In the genomic region with DNA sequence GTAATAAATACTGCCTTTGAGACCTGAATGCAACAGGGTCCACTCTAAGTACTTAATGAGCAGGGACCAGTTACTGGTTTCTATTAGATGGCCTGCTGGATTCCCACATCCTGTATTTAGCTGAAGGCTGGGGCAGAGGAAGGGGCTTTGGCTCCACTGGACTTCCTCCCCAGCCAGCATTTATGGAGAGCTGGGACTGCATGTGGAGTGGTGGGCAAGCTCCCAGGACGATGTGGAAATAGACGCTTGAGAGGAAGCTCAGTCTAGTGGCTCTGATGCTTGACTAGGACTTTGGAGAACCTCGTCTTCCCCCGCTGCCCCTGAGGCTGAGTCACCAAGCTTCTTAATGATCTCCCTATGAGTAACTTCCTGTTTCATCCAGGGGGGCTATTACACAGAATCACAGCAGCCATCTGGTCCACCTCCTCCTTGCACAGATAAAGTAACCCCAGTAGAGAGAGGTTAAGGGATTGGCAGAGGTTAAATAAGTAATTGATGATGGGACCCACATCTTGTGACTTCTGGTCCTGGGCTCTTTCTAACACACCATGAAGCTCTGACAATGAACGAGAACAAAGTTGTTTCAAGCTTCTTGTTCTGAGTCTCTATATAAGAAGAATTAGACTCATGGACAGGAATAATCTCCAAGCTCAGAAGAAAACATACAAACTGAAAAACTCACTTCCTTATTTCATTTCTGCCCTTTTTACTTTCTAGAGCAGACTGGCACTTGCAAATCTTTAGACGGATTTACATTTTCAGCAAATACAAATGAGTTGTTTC, we compare ENCODE assay signal across 1 cellular context.
TF ChIP-seq lines count a peak whose summit lies in the region.

No MANE protein-coding gene starts in this region.

TF ChIP-seq in K562, 482 proteins besides CTCF, POLR2A, EP300 and RAD21 (continued from another document and continues in another):
- TF ChIP-seq, protein P1, sequence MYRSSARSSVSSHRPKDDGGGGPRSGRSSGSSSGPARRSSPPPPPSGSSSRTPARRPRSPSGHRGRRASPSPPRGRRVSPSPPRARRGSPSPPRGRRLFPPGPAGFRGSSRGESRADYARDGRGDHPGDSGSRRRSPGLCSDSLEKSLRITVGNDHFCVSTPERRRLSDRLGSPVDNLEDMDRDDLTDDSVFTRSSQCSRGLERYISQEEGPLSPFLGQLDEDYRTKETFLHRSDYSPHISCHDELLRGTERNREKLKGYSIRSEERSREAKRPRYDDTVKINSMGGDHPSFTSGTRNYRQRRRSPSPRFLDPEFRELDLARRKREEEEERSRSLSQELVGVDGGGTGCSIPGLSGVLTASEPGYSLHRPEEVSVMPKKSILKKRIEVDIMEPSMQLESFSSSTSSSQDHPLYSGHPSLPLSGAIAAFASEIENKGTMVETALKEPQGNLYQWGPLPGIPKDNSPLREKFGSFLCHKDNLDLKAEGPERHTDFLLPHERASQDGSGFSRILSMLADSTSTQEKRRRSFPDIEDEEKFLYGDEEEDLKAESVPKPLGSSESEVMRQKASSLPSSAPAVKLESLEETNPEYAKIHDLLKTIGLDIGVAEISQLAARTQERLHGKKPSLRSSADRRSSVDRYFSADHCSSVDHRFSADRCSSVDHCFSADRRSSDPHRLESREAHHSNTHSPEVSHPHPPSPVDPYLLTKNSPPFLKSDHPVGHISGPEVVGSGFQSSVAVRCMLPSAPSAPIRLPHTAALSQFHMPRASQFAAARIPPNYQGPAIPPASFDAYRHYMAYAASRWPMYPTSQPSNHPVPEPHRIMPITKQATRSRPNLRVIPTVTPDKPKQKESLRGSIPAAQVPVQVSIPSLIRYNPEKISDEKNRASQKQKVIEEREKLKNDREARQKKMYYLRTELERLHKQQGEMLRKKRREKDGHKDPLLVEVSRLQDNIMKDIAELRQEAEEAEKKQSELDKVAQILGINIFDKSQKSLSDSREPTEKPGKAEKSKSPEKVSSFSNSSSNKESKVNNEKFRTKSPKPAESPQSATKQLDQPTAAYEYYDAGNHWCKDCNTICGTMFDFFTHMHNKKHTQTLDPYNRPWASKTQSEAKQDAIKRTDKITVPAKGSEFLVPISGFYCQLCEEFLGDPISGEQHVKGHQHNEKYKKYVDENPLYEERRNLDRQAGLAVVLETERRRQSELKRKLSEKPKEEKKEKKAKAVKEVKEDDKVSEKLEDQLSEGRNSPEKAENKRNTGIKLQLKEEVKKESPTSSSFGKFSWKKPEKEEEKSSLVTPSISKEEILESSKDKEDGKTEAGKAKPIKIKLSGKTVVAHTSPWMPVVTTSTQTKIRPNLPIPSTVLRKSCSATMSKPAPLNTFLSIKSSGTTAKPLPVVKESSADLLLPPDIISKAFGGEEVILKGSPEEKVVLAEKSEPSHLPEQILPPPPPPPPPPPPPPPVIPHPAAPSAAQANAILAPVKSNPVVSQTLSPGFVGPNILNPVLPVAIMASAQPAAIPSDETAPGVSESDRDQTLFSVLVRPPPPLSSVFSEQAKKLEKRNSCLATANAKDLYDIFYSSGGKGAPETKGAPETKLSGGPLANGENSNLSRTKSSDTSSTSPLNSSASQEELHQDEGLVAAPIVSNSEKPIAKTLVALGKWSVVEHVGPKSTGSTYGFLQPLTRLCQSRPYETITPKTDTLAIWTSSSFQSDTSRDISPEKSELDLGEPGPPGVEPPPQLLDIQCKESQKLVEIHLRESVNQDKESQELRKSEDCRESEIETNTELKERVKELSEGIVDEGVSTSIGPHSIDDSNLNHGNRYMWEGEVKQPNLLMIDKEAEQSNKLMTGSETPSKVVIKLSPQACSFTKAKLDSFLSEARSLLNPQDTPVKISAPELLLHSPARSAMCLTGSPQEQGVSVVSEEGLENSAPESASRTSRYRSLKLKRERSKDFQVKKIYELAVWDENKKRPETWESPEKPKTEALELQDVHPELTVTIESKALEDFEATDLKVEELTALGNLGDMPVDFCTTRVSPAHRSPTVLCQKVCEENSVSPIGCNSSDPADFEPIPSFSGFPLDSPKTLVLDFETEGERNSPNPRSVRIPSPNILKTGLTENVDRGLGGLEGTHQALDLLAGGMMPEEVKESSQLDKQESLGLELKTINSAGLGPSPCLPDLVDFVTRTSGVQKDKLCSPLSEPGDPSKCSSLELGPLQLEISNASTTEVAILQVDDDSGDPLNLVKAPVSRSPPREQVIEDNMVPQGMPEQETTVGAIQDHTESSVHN (IDR thresholded peaks at IDR 0.05; ENCODE audit: borderline replicate concordance in 1 of 2, low read depth in 1 of 2) = no peak
- TF ChIP-seq PTBP1 (IDR thresholded peaks at IDR 0.05; ENCODE audit: low read depth, low read length) = no peak
- no peak for TF ChIP-seq KAT7 (CRISPR knock-in tag; IDR thresholded peaks at IDR 0.05; ENCODE audit: borderline replicate concordance)
- no peak for TF ChIP-seq KLF16 (IDR thresholded peaks at IDR 0.05)
- TF ChIP-seq ETV1 (tag; conservative IDR thresholded peaks at IDR 0.05; ENCODE audit: low read depth) = 0 out of 2 replicates have a peak, but pooled peaks have one; percentile 12
- no peak for TF ChIP-seq SRSF1 (IDR thresholded peaks at IDR 0.05; ENCODE audit: low read depth, low read length)
- no peak for TF ChIP-seq ZNF263 (CRISPR knock-in tag; IDR thresholded peaks at IDR 0.05; ENCODE audit: borderline replicate concordance)
- TF ChIP-seq, protein P2, sequence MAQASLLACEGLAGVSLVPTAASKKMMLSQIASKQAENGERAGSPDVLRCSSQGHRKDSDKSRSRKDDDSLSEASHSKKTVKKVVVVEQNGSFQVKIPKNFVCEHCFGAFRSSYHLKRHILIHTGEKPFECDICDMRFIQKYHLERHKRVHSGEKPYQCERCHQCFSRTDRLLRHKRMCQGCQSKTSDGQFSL (CRISPR knock-in tag; IDR thresholded peaks at IDR 0.05) = no peak
- TF ChIP-seq, protein P2 (tag; IDR thresholded peaks at IDR 0.05) = no peak
- TF ChIP-seq, protein P3, sequence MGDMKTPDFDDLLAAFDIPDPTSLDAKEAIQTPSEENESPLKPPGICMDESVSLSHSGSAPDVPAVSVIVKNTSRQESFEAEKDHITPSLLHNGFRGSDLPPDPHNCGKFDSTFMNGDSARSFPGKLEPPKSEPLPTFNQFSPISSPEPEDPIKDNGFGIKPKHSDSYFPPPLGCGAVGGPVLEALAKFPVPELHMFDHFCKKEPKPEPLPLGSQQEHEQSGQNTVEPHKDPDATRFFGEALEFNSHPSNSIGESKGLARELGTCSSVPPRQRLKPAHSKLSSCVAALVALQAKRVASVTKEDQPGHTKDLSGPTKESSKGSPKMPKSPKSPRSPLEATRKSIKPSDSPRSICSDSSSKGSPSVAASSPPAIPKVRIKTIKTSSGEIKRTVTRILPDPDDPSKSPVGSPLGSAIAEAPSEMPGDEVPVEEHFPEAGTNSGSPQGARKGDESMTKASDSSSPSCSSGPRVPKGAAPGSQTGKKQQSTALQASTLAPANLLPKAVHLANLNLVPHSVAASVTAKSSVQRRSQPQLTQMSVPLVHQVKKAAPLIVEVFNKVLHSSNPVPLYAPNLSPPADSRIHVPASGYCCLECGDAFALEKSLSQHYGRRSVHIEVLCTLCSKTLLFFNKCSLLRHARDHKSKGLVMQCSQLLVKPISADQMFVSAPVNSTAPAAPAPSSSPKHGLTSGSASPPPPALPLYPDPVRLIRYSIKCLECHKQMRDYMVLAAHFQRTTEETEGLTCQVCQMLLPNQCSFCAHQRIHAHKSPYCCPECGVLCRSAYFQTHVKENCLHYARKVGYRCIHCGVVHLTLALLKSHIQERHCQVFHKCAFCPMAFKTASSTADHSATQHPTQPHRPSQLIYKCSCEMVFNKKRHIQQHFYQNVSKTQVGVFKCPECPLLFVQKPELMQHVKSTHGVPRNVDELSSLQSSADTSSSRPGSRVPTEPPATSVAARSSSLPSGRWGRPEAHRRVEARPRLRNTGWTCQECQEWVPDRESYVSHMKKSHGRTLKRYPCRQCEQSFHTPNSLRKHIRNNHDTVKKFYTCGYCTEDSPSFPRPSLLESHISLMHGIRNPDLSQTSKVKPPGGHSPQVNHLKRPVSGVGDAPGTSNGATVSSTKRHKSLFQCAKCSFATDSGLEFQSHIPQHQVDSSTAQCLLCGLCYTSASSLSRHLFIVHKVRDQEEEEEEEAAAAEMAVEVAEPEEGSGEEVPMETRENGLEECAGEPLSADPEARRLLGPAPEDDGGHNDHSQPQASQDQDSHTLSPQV (IDR thresholded peaks at IDR 0.05) = no peak
- no peak for TF ChIP-seq BACH1 (tag; IDR thresholded peaks at IDR 0.05)
- TF ChIP-seq EHMT2 (IDR thresholded peaks at IDR 0.05) = 0 out of 2 replicates have a peak, but pooled peaks have one; percentile 22
- TF ChIP-seq GATAD2A (IDR thresholded peaks at IDR 0.05) = no peak
- no peak for TF ChIP-seq EZH2 (IDR thresholded peaks at IDR 0.05; ENCODE audit: borderline replicate concordance, low read depth, low read length)
- TF ChIP-seq ZNF24 (IDR thresholded peaks at IDR 0.05) = no peak
- peak; percentile 61 for TF ChIP-seq CREM (IDR thresholded peaks at IDR 0.05; ENCODE audit: low read depth)
- TF ChIP-seq, protein P4, sequence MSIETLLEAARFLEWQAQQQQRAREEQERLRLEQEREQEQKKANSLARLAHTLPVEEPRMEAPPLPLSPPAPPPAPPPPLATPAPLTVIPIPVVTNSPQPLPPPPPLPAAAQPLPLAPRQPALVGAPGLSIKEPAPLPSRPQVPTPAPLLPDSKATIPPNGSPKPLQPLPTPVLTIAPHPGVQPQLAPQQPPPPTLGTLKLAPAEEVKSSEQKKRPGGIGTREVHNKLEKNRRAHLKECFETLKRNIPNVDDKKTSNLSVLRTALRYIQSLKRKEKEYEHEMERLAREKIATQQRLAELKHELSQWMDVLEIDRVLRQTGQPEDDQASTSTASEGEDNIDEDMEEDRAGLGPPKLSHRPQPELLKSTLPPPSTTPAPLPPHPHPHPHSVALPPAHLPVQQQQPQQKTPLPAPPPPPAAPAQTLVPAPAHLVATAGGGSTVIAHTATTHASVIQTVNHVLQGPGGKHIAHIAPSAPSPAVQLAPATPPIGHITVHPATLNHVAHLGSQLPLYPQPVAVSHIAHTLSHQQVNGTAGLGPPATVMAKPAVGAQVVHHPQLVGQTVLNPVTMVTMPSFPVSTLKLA (conservative IDR thresholded peaks at IDR 0.05) = no peak
- peak; percentile 31; the same call in 1 of the 2 replicates for TF ChIP-seq MEF2A (IDR thresholded peaks at IDR 0.05; ENCODE audit: control insufficient read depth, low read depth, low read length)
- TF ChIP-seq, protein P5, sequence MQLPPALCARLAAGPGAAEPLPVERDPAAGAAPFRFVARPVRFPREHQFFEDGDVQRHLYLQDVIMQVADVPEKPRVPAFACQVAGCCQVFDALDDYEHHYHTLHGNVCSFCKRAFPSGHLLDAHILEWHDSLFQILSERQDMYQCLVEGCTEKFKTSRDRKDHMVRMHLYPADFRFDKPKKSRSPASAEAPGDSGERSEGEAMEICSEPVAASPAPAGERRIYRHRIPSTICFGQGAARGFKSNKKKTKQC (CRISPR knock-in tag; IDR thresholded peaks at IDR 0.05) = no peak
- 0 out of 2 replicates have a peak, but pooled peaks have one; percentile 40 for TF ChIP-seq ZBTB7A (IDR thresholded peaks at IDR 0.05; ENCODE audit: borderline replicate concordance, control insufficient read depth, low read depth, low read length)
- TF ChIP-seq, protein P6, sequence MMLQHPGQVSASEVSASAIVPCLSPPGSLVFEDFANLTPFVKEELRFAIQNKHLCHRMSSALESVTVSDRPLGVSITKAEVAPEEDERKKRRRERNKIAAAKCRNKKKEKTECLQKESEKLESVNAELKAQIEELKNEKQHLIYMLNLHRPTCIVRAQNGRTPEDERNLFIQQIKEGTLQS (IDR thresholded peaks at IDR 0.05) = peak; percentile 87
- TF ChIP-seq, protein P6 (CRISPR knock-in tag; conservative IDR thresholded peaks at IDR 0.05) = no peak
- no peak for TF ChIP-seq CHD1 (IDR thresholded peaks at IDR 0.05; ENCODE audit: low read length)
- TF ChIP-seq, protein P7, sequence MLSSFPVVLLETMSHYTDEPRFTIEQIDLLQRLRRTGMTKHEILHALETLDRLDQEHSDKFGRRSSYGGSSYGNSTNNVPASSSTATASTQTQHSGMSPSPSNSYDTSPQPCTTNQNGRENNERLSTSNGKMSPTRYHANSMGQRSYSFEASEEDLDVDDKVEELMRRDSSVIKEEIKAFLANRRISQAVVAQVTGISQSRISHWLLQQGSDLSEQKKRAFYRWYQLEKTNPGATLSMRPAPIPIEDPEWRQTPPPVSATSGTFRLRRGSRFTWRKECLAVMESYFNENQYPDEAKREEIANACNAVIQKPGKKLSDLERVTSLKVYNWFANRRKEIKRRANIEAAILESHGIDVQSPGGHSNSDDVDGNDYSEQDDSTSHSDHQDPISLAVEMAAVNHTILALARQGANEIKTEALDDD (IDR thresholded peaks at IDR 0.05) = no peak
- no peak for TF ChIP-seq NR2C2 (CRISPR knock-in tag; IDR thresholded peaks at IDR 0.05)
- TF ChIP-seq NR2C2 (tag; IDR thresholded peaks at IDR 0.05) = no peak
- TF ChIP-seq ZNF316 (IDR thresholded peaks at IDR 0.05) = no peak
- TF ChIP-seq CBX3 (IDR thresholded peaks at IDR 0.05; ENCODE audit: borderline replicate concordance in 1 of 2, low read length in 2 of 2) = no peak
- no peak for TF ChIP-seq SIRT6 (IDR thresholded peaks at IDR 0.05; ENCODE audit: low read depth, low read length)
- no peak for TF ChIP-seq FIP1L1 (IDR thresholded peaks at IDR 0.05; ENCODE audit: low read depth, low read length, poor library complexity, severe bottlenecking)
- TF ChIP-seq PHB2 (IDR thresholded peaks at IDR 0.05; ENCODE audit: low read depth) = no peak
- no peak for TF ChIP-seq BRD9 (IDR thresholded peaks at IDR 0.05; ENCODE audit: low read depth, partially characterized antibody)
- no peak for TF ChIP-seq ZNF41 (CRISPR knock-in tag; conservative IDR thresholded peaks at IDR 0.05)
- TF ChIP-seq KDM1A (IDR thresholded peaks at IDR 0.05) = peak; percentile 91 to 95
- TF ChIP-seq, protein P8, sequence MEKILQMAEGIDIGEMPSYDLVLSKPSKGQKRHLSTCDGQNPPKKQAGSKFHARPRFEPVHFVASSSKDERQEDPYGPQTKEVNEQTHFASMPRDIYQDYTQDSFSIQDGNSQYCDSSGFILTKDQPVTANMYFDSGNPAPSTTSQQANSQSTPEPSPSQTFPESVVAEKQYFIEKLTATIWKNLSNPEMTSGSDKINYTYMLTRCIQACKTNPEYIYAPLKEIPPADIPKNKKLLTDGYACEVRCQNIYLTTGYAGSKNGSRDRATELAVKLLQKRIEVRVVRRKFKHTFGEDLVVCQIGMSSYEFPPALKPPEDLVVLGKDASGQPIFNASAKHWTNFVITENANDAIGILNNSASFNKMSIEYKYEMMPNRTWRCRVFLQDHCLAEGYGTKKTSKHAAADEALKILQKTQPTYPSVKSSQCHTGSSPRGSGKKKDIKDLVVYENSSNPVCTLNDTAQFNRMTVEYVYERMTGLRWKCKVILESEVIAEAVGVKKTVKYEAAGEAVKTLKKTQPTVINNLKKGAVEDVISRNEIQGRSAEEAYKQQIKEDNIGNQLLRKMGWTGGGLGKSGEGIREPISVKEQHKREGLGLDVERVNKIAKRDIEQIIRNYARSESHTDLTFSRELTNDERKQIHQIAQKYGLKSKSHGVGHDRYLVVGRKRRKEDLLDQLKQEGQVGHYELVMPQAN (IDR thresholded peaks at IDR 0.05; ENCODE audit: borderline replicate concordance) = no peak
- no peak for TF ChIP-seq GABPB2 (CRISPR knock-in tag; conservative IDR thresholded peaks at IDR 0.05)
- TF ChIP-seq SETDB1 (IDR thresholded peaks at IDR 0.05; ENCODE audit: low read length) = no peak
